Comparison of ENCODE assay signal across 8 cellular contexts in genomic region chr7:120987683-120988590, GRCh38. TPM values are rescaled to one million over a fixed set of nuclear protein-coding genes. Genes with fewer than 3 reads are reported as not detected.
A peak's percentile ranks its signal among the peaks of the same experiment; 100 is the strongest.
DNase-seq lines count a peak whose midpoint lies in the region; TF ChIP-seq lines count a peak whose summit lies in the region.

No MANE protein-coding gene starts in this region.

- TF ChIP-seq CTCF in GM20000 (IDR thresholded peaks at IDR 0.05; ENCODE audit: extremely low read depth, missing control alignments) (peak; percentile 84), endothelial cell (IDR thresholded peaks at IDR 0.05; ENCODE audit: unreplicated experiment) (peak; percentile 88), mesothelial cell of epicardium (IDR thresholded peaks at IDR 0.05; ENCODE audit: unreplicated experiment) (peak; percentile 76)

- H3K27ac Mint-ChIP-seq in endothelial cell (ENCODE audit: unreplicated experiment), result no peak overlapping the region
- H3K27ac Mint-ChIP-seq in mesothelial cell of epicardium, result peak overlapping the region; percentile 91

- no peaks in the 10 kb centered on the region for H3K27me3 Mint-ChIP-seq in endothelial cell (ENCODE audit: unreplicated experiment)
- H3K27me3 Mint-ChIP-seq in mesothelial cell of epicardium (ENCODE audit: low read depth), result peaks cover 31% of the 10 kb centered on the region

- DNase-seq in COLO668 (lab: John Stamatoyannopoulos, UW; ENCODE audit: unreplicated experiment), result peak; percentile 89
- DNase-seq in GM20000 (ENCODE audit: low spot score), result peak; percentile 85
- DNase-seq in HS-5 (ENCODE audit: low read depth), result peak; percentile 80
- peak; percentile 68 for DNase-seq in NOMO-1 treated with DMSO at 0.1 percent for 48 hours (lab: John Stamatoyannopoulos, UW; ENCODE audit: unreplicated experiment)
- peak; percentile 56 for DNase-seq in activated CD8-positive, alpha-beta memory T cell treated with anti-CD3 and anti-CD28 coated beads, Interleukin-2, amount 50 U/mL, for 24 hours (ENCODE audit: extremely low read depth)
- DNase-seq in endothelial cell (ENCODE audit: low spot score), result peak; percentile 83
- peak; percentile 66 to 85 for DNase-seq in mesothelial cell of epicardium (ENCODE audit: low spot score in 2 of 2, unreplicated experiment in 2 of 2)
- DNase-seq in stimulated activated CD8-positive, alpha-beta memory T cell treated with anti-CD3 and anti-CD28 coated beads, Interleukin-15, amount 100 ng/mL, for 24 hours (ENCODE audit: low read depth), result peak; percentile 49

- H3K4me1 Mint-ChIP-seq in endothelial cell (ENCODE audit: unreplicated experiment) (peaks cover 16% of the 10 kb centered on the region), mesothelial cell of epicardium (peaks cover 45% of the 10 kb centered on the region)

- H3K9me3 Mint-ChIP-seq in endothelial cell (ENCODE audit: unreplicated experiment) (no peaks in the 10 kb centered on the region), mesothelial cell of epicardium (no peaks in the 10 kb centered on the region)

- peak overlapping the region; percentile 87 for H3K4me3 Mint-ChIP-seq in endothelial cell (ENCODE audit: unreplicated experiment)
- H3K4me3 Mint-ChIP-seq in mesothelial cell of epicardium, result peak overlapping the region; percentile 78

- no peaks in the 10 kb centered on the region for H3K36me3 Mint-ChIP-seq in endothelial cell (ENCODE audit: low read depth, unreplicated experiment)
- no peaks in the 10 kb centered on the region for H3K36me3 Mint-ChIP-seq in mesothelial cell of epicardium

RNA-seq across cellular contexts. Expression of gene CPED1, which starts 0.6 kb away (rescaled TPM):
- total RNA-seq in endothelial cell (ENCODE audit: unreplicated experiment) (1.8 TPM), mesothelial cell of epicardium (23.9 to 26.4 TPM (median 25.6 TPM) in 3 replicates)

RNA-seq across cellular contexts. Expression of gene ING3, which starts 37.4 kb away (rescaled TPM):
- total RNA-seq in endothelial cell (ENCODE audit: unreplicated experiment) (15.6 TPM), mesothelial cell of epicardium (19.2 to 22.7 TPM (median 20.2 TPM) in 3 replicates)

Comparison
In these comparisons a context has a peak if more than half of its experiments do, and no peak if none do; other contexts are left out.
1. Peak in every context shown above with its lines: DNase-seq.